Comparison of ENCODE assay signal across 31 cellular contexts in the genomic region with DNA sequence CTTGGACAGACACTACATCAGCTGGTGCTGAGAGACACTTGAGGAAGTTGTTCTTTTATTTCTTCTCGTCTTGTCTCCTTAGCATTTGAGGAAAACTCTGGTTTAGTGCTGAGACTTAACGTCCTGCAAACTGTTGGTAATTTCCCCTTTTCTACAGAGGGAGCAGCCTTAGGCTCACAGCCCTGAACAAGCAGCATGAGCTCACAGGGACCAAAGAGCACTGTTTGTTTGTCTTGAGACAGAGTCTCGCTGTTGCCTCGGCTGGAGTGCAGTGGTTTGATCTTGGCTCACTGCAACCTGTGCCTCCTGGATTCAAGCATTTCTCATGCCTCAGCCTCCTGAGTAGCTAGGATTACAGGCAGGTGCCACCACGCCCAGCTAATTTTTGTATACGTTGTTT. TPM values are rescaled to one million over a fixed set of nuclear protein-coding genes. Genes with fewer than 3 reads are reported as not detected.
"Had no signal": no experiment of that assay in that cellular context is flagged by ENCODE, and none has a peak within 500 bp of the region (broad histone marks: within the 10 kb centered on the region; RNA-seq: fewer than 3 reads in every experiment).

No MANE protein-coding gene starts in this region.

- H3K36me3 ChIP-seq: ovary, uterus had no signal

- ATAC-seq: naive thymus-derived CD8-positive, alpha-beta T cell; natural killer cell treated with Interleukin-12 subunit alpha and Interleukin-12 subunit beta and Interleukin-15 and Interleukin-18, amount 100 ng/mL, for 72 hours; psoas muscle; right cardiac atrium; stimulated activated effector memory CD8-positive, alpha-beta T cell treated with anti-CD3 and anti-CD28 coated beads, Interleukin-12 subunit alpha, Interleukin-12 subunit beta, amount 100 ng/mL, for 72 hours; stimulated activated naive B cell treated with anti-CD40 and anti-IgM and Interleukin-4, amounts not matched to agents 10 μg/mL and 1 μg/mL and 100 μg/mL, for 72 hours had no signal

- H3K9me3 Mint-ChIP-seq: natural killer cell treated with Interleukin-12 subunit alpha and Interleukin-12 subunit beta and Interleukin-15 and Interleukin-18, amount 100 ng/mL, for 72 hours; nephron progenitor cell; neural crest cell; stimulated activated naive B cell treated with anti-CD40 and anti-IgM and Interleukin-4, amounts not matched to agents 10 μg/mL and 1 μg/mL and 100 μg/mL, for 72 hours had no signal

- H3K4me3 Mint-ChIP-seq: natural killer cell treated with Interleukin-12 subunit alpha and Interleukin-12 subunit beta and Interleukin-15 and Interleukin-18, amount 100 ng/mL, for 72 hours; nephron progenitor cell; neural crest cell; stimulated activated effector memory CD8-positive, alpha-beta T cell treated with anti-CD3 and anti-CD28 coated beads, Interleukin-12 subunit alpha, Interleukin-12 subunit beta, amount 100 ng/mL, for 72 hours; stimulated activated naive B cell treated with anti-CD40 and anti-IgM and Interleukin-4, amounts not matched to agents 10 μg/mL and 1 μg/mL and 100 μg/mL, for 72 hours; stimulated activated naive CD8-positive, alpha-beta T cell treated with anti-CD3 and anti-CD28 coated beads, Interleukin-15, Interleukin-2, amounts not matched to agents 100 ng/mL and 50 ng/mL, for 24 hours had no signal

- H3K27ac ChIP-seq: neutrophil, ovary, parathyroid adenoma, psoas muscle, right lobe of liver, sigmoid colon, stomach, thoracic aorta, thyroid gland, tibial nerve, upper lobe of left lung, uterus had no signal

- H3K9me3 ChIP-seq: neutrophil, psoas muscle, right lobe of liver, sigmoid colon, thyroid gland had no signal

- DNase-seq: naive thymus-derived CD8-positive, alpha-beta T cell; nephron progenitor cell; nucleus accumbens; ovary; posterior cingulate gyrus; psoas muscle; right cardiac atrium; right lobe of liver; sigmoid colon; small intestine; stimulated activated CD4-positive, alpha-beta T cell treated with anti-CD3 and anti-CD28 coated beads, Interleukin-15, amount 100 ng/mL, for 24 hours; stimulated activated CD4-positive, alpha-beta T cell treated with anti-CD3 and anti-CD28 coated beads, Interleukin-2, amount 100 ng/mL, for 24 hours; stimulated activated CD4-positive, alpha-beta T cell treated with anti-CD3 and anti-CD28 coated beads, Interleukin-2, amount 100 ng/mL, for 48 hours; stimulated activated CD4-positive, alpha-beta T cell treated with anti-CD3 and anti-CD28 coated beads, Interleukin-4, amount 100 ng/mL, for 24 hours; stimulated activated naive B cell treated with anti-CD40 and anti-IgM and Interleukin-4, amounts not matched to agents 10 μg/mL and 1 μg/mL and 100 μg/mL, for 72 hours; stimulated activated naive CD4-positive, alpha-beta T cell treated with Interleukin-2 at 50 U/mL for 16 hours; stomach; thyroid gland; trophoblast cell; upper lobe of left lung; uterus had no signal

- H3K4me1 ChIP-seq: uterus had no signal

- H3K27me3 ChIP-seq: neutrophil, ovary, right lobe of liver, sigmoid colon, stomach, thyroid gland, tibial nerve, upper lobe of left lung, uterus had no signal

- H2AFZ ChIP-seq: parathyroid adenoma had no signal

- H3K4me3 ChIP-seq: ovary, psoas muscle, right lobe of liver, sigmoid colon, stomach, thoracic aorta, thyroid gland, tibial nerve, upper lobe of left lung, uterus had no signal

- H3K27me3 Mint-ChIP-seq: naive thymus-derived CD8-positive, alpha-beta T cell; natural killer cell treated with Interleukin-12 subunit alpha and Interleukin-12 subunit beta and Interleukin-15 and Interleukin-18, amount 100 ng/mL, for 72 hours; progenitor cell of endocrine pancreas; stimulated activated naive B cell treated with anti-CD40 and anti-IgM and Interleukin-4, amounts not matched to agents 10 μg/mL and 1 μg/mL and 100 μg/mL, for 72 hours; stimulated activated naive CD8-positive, alpha-beta T cell treated with anti-CD3 and anti-CD28 coated beads, Interleukin-15, Interleukin-2, amounts not matched to agents 100 ng/mL and 50 ng/mL, for 24 hours had no signal

- H3K27ac Mint-ChIP-seq: naive thymus-derived CD8-positive, alpha-beta T cell; natural killer cell treated with Interleukin-12 subunit alpha and Interleukin-12 subunit beta and Interleukin-15 and Interleukin-18, amount 100 ng/mL, for 72 hours; nephron progenitor cell; progenitor cell of endocrine pancreas; stimulated activated naive B cell treated with anti-CD40 and anti-IgM and Interleukin-4, amounts not matched to agents 10 μg/mL and 1 μg/mL and 100 μg/mL, for 72 hours; stimulated activated naive CD8-positive, alpha-beta T cell treated with anti-CD3 and anti-CD28 coated beads, Interleukin-15, Interleukin-2, amounts not matched to agents 100 ng/mL and 50 ng/mL, for 24 hours had no signal

RNA-seq across cellular contexts. Expression of a gene that starts 15.1 kb away (rescaled TPM):
- total RNA-seq: skeletal muscle tissue had no signal
- polyA plus RNA-seq: naive thymus-derived CD8-positive, alpha-beta T cell had no signal
